In genomic region chr4:139912423-139912822, GRCh38 we compare ENCODE assay signal across 22 cellular contexts.
DNase-seq lines count a peak whose midpoint lies in the region; ATAC-seq, FAIRE-seq and TF ChIP-seq lines count a peak whose summit lies in the region.
"Had no signal": no experiment of that assay in that cellular context is flagged by ENCODE, and none has a peak within 500 bp of the region (broad histone marks: within the 10 kb centered on the region; RNA-seq: fewer than 3 reads in every experiment).

No MANE protein-coding gene starts in this region.

- no peaks in the 10 kb centered on the region for H4K20me1 ChIP-seq in GM23248 (ENCODE audit: insufficient read depth)

- 40 to 44% methylated on average over 8 of the region's 8 CpGs for WGBS in GM23248 (ENCODE audit: low coverage in 1 of 2, low lambda C conversion rate in 2 of 2, missing lambda C conversion rate in 2 of 2), 2 experiments
- 91 to 95% (median 95%) methylated on average over 8 of the region's 8 CpGs for WGBS in small intestine, 3 donors

- H3K4me3 Mint-ChIP-seq in type B pancreatic cell = no peak overlapping the region
- H3K4me3 Mint-ChIP-seq: CD14-positive monocyte had no signal

- H3K4me3 ChIP-seq in GM23248 (no peak overlapping the region), fibroblast of mammary gland (ENCODE audit: control insufficient read depth, low read depth, low read length) (no peak overlapping the region), small intestine (ENCODE audit: low read depth in 1 of 2, low read length in 2 of 2) (no peak overlapping the region)
- H3K4me3 ChIP-seq: SK-N-MC had no signal

- peaks cover 9% of the 10 kb centered on the region for H3K36me3 Mint-ChIP-seq in type B pancreatic cell

- H3K9me3 ChIP-seq in GM23248 (ENCODE audit: low read depth) (no peaks in the 10 kb centered on the region), small intestine (ENCODE audit: control insufficient read depth, low read depth) (no peaks in the 10 kb centered on the region)

- ATAC-seq in GM21447 (IDR thresholded peaks at IDR 0.05; ENCODE audit: unreplicated experiment) (no peak), GM18517 (IDR thresholded peaks at IDR 0.05; ENCODE audit: unreplicated experiment) (no peak)

- no peak for TF ChIP-seq CTCF in VCaP (conservative IDR thresholded peaks at IDR 0.05)
- no peak for TF ChIP-seq CTCF in fibroblast of mammary gland (conservative IDR thresholded peaks at IDR 0.05; ENCODE audit: control insufficient read depth, insufficient read depth, low read depth, low read length)
- TF ChIP-seq CTCF in type B pancreatic cell (conservative IDR thresholded peaks at IDR 0.05) = no peak

- H3K9me3 Mint-ChIP-seq in type B pancreatic cell = no peaks in the 10 kb centered on the region
- H3K9me3 Mint-ChIP-seq: CD14-positive monocyte had no signal

- no peaks in the 10 kb centered on the region for H3K27me3 Mint-ChIP-seq in type B pancreatic cell

- no peaks in the 10 kb centered on the region; the same call in 1 of the 2 replicates for H3F3A ChIP-seq in GM23248 (ENCODE audit: insufficient read depth)

- peaks cover 58% of the 10 kb centered on the region for H3K4me1 Mint-ChIP-seq in type B pancreatic cell (ENCODE audit: unreplicated experiment)

- no peaks in the 10 kb centered on the region for H3K79me2 ChIP-seq in GM23248 (ENCODE audit: insufficient read depth)

- H3K36me3 ChIP-seq in GM23248 (ENCODE audit: low read depth) = no peaks in the 10 kb centered on the region
- H3K36me3 ChIP-seq in small intestine (ENCODE audit: control insufficient read depth in 2 of 2, insufficient read depth in 2 of 2, low read length in 2 of 2) = no peaks in the 10 kb centered on the region

- no peak overlapping the region for H3K9ac ChIP-seq in GM23248

- H3K27ac ChIP-seq in GM23248 = no peak overlapping the region
- H3K27ac ChIP-seq in VCaP = peak overlapping the region; percentile 99
- H3K27ac ChIP-seq in small intestine (ENCODE audit: low read depth in 1 of 2, low read length in 1 of 2) = no peak overlapping the region
- H3K27ac ChIP-seq: SK-N-MC had no signal

- DNase-seq in GM23248 (peak; percentile 29), fibroblast of mammary gland (ENCODE audit: low read depth) (peak; percentile 47), type B pancreatic cell (ENCODE audit: extremely low spot score, unreplicated experiment) (no peak), small intestine (no peak)
- DNase-seq: ACHN, DND-41, KG1, NCI-H1417, NCI-H187, NCI-H226, NCI-H524, NCI-H82, OCI-M1, SHP77 had no signal

- no peak overlapping the region for H2AFZ ChIP-seq in GM23248

- H3K9me2 ChIP-seq in GM23248 (ENCODE audit: insufficient read depth) = no peaks in the 10 kb centered on the region

- H3K27me3 ChIP-seq in GM23248 (replicated peaks; ENCODE audit: insufficient read depth) = no peaks in the 10 kb centered on the region
- H3K27me3 ChIP-seq in small intestine (ENCODE audit: control insufficient read depth in 2 of 2, insufficient read depth in 2 of 2, low read length in 2 of 2) = no peaks in the 10 kb centered on the region

- in situ Hi-C loops in GM23248 (cut with MboI) = no loop called here

- FAIRE-seq in small intestine (lab: Jason Lieb, UNC) = no peak
- FAIRE-seq: G401.6, GM19239, H1 had no signal

- H3K4me1 ChIP-seq in GM23248 (ENCODE audit: insufficient read depth) = peaks cover 31% of the 10 kb centered on the region
- H3K4me1 ChIP-seq in small intestine (ENCODE audit: control insufficient read depth in 2 of 2, insufficient read depth in 1 of 2, low read depth in 1 of 2, low read length in 1 of 2) = peaks cover 3 to 7% of the 10 kb centered on the region in 2 donors

- H3K27ac Mint-ChIP-seq in type B pancreatic cell = peak overlapping the region; percentile 43
- H3K27ac Mint-ChIP-seq: CD14-positive monocyte had no signal

- H3K4me2 ChIP-seq in GM23248 (ENCODE audit: unreplicated experiment) = no peak overlapping the region

Comparison
In these comparisons a context has a peak if more than half of its experiments do, and no peak if none do; other contexts are left out.
1. DNase-seq: peak in GM23248 (single experiment) and fibroblast of mammary gland (single experiment); none in type B pancreatic cell (single experiment) and small intestine (single experiment).